8 cellular contexts compared by ENCODE assay signal in the genomic region with DNA sequence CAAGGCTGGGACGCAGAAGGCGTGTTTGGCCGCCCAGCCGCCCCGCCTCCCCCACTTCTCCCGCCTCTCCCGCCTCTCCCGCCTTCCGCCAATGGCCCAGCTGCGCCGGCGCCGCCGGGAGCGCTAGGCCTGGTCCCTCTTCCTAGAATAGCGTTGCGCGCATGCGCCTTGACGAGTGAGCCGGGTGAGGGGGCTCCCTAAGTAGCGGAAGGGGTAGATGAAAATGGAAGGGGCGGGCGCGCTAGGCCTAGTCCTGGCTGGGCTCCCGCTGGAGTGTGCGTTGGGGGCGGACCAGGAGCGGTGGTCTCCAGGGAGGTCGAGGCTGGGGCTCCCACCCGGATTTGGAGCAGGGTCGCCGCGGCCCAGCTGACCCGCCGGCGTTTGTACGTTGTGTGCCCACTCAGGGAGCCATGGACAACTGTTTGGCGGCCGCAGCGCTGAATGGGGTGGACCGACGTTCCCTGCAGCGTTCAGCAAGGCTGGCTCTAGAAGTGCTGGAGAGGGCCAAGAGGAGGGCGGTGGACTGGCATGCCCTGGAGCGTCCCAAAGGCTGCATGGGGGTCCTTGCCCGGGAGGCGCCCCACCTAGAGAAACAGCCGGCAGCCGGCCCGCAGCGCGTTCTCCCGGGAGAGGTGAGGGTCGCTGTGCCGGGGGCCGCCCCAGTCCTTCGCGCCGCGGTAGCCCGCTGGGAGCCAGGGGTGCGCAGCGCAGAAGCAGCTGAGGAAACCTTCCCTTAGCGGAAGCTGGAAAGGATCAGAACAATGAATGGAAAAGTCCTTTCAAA. TPM values are rescaled to one million over a fixed set of nuclear protein-coding genes. Genes with fewer than 3 reads are reported as not detected.
DNase-seq lines count a peak whose midpoint lies in the region; ATAC-seq and TF ChIP-seq lines count a peak whose summit lies in the region.

A gene with protein sequence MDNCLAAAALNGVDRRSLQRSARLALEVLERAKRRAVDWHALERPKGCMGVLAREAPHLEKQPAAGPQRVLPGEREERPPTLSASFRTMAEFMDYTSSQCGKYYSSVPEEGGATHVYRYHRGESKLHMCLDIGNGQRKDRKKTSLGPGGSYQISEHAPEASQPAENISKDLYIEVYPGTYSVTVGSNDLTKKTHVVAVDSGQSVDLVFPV (plus strand): TSS at position 150 of the 784 bp plus-strand sequence. CDS start 261 bp downstream, at position 411.

- TF ChIP-seq EP300 in suprapubic skin (IDR thresholded peaks at IDR 0.05): no peak

- 0% methylated on average over 11 of the region's 65 CpGs for WGBS in suprapubic skin

- H3K36me3 Mint-ChIP-seq in HFFc6 (ENCODE audit: low read depth): peaks cover 8% of the 10 kb centered on the region
- H3K36me3 Mint-ChIP-seq in activated naive CD4-positive, alpha-beta T cell treated with anti-CD3 and anti-CD28 coated beads, Interleukin-2, amount 50 U/mL, for 72 hours: peaks cover 0 to 6% of the 10 kb centered on the region in 2 donors

- no peaks in the 10 kb centered on the region for H3K27me3 Mint-ChIP-seq in HFFc6 (ENCODE audit: insufficient read depth)

- H3K27me3 ChIP-seq in suprapubic skin: no peaks in the 10 kb centered on the region

- no peak for TF ChIP-seq POLR2A in suprapubic skin (IDR thresholded peaks at IDR 0.05)

- H3K27ac ChIP-seq in suprapubic skin: peak within 1 kb of the TSS; percentile 85

- H3K27ac Mint-ChIP-seq in HFFc6: peak within 1 kb of the TSS; percentile 89
- H3K27ac Mint-ChIP-seq in activated naive CD4-positive, alpha-beta T cell treated with anti-CD3 and anti-CD28 coated beads, Interleukin-2, amount 50 U/mL, for 72 hours: peak within 1 kb of the TSS; percentile 93 to 97

- DNase-seq in GM04503 (ENCODE audit: low read depth): peak; percentile 51
- peak; percentile 86 for DNase-seq in HFFc6
- peak; percentile 98 for DNase-seq in NCI-H1092 treated with DMSO at 0.1 percent for 48 hours (lab: John Stamatoyannopoulos, UW)
- peak; percentile 71 for DNase-seq in SKM-1 (lab: John Stamatoyannopoulos, UW; ENCODE audit: unreplicated experiment)
- DNase-seq in activated naive CD4-positive, alpha-beta T cell treated with anti-CD3 and anti-CD28 coated beads, Interleukin-2, amount 50 U/mL, for 72 hours (ENCODE audit: low spot score in 2 of 2): peak; percentile 82 to 91
- DNase-seq in glomerular endothelial cell (ENCODE audit: extremely low read depth, low read depth, low spot score): no peak
- DNase-seq in occipital lobe (lab: John Stamatoyannopoulos, UW): peak; percentile 95
- DNase-seq in suprapubic skin (ENCODE audit: low spot score in 2 of 2): peak; percentile 95 to 97

- peaks cover under 1% of the 10 kb centered on the region for H3K36me3 ChIP-seq in suprapubic skin

- H3K4me1 ChIP-seq in suprapubic skin: peaks cover 36% of the 10 kb centered on the region

- H3K4me3 Mint-ChIP-seq in HFFc6: peak within 1 kb of the TSS; percentile 93

- H3K9me3 ChIP-seq in suprapubic skin: no peaks in the 10 kb centered on the region

- H3K9me3 Mint-ChIP-seq in HFFc6: no peaks in the 10 kb centered on the region
- no peaks in the 10 kb centered on the region for H3K9me3 Mint-ChIP-seq in activated naive CD4-positive, alpha-beta T cell treated with anti-CD3 and anti-CD28 coated beads, Interleukin-2, amount 50 U/mL, for 72 hours

- peaks cover 66% of the 10 kb centered on the region for H3K4me1 Mint-ChIP-seq in HFFc6 (ENCODE audit: low read depth)

- H3K4me3 ChIP-seq in suprapubic skin: peak within 1 kb of the TSS; percentile 85

- TF ChIP-seq CTCF in HFFc6 (IDR thresholded peaks at IDR 0.05) (no peak), suprapubic skin (IDR thresholded peaks at IDR 0.05) (no peak)

- peak; percentile 85 to 90 for ATAC-seq in activated naive CD4-positive, alpha-beta T cell treated with anti-CD3 and anti-CD28 coated beads, Interleukin-2, amount 50 U/mL, for 72 hours

RNA-seq across cellular contexts. Expression of the gene that starts here (rescaled TPM):
- total RNA-seq in HFFc6 (2021; fragmentation: NEBNext Ultra II Directional; extraction: Animal tissue kit (Norgen Biotek cat#: 25700)): 10 to 100 TPM; 39.9 to 47.3 (median 42.5) TPM
- 10 to 100 TPM; 25.9 to 32.9 TPM for total RNA-seq in activated naive CD4-positive, alpha-beta T cell treated with anti-CD3 and anti-CD28 coated beads, Interleukin-2, amount 50 U/mL, for 72 hours
- total RNA-seq in glomerular endothelial cell: 49.3 and 54.5 TPM in 2 replicates
- total RNA-seq in occipital lobe: 25.7 TPM
- total RNA-seq in suprapubic skin: 10 to 100 TPM in 2 of 4 donors, 1 to 10 TPM in 2; 4.6 to 15.7 (median 11.3) TPM
